10 cellular contexts compared by ENCODE assay signal in the genomic region with DNA sequence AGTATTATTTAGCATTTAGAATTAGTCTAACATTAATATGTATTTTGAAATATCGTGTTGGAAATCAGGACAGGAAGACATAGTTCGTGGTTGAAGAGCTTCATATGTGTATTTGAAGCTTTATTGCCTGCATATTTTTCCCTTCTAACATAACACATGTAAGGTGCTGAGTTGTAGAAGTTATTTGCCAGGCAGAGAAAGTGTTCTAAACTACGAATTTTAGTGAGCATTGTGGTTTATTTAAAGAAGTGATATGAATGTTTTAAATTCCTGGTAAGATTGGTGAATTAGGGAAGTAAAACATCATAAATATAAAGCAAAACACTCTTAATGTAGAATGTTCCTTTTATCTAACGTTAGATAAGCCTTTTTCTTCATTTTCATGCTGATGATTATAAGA. TPM values are rescaled to one million over a fixed set of nuclear protein-coding genes. Genes with fewer than 3 reads are reported as not detected.
DNase-seq lines count a peak whose midpoint lies in the region; ATAC-seq and TF ChIP-seq lines count a peak whose summit lies in the region.
"Had no signal": no experiment of that assay in that cellular context is flagged by ENCODE, and none has a peak within 500 bp of the region (broad histone marks: within the 10 kb centered on the region; RNA-seq: fewer than 3 reads in every experiment).

No MANE protein-coding gene starts in this region.

- ATAC-seq in natural killer cell (no peak), GM19023 (IDR thresholded peaks at IDR 0.05; ENCODE audit: unreplicated experiment) (no peak)

- no peak for TF ChIP-seq CTCF in HFF-Myc (IDR thresholded peaks at IDR 0.05; ENCODE audit: low read depth, low read length, missing control alignments)
- TF ChIP-seq CTCF in ascending aorta (IDR thresholded peaks at IDR 0.05) = no peak
- no peak for TF ChIP-seq CTCF in natural killer cell (IDR thresholded peaks at IDR 0.05)

- H3K9ac ChIP-seq in BLaER1 treated with 17β-estradiol and CSF1 and Interleukin-3, amounts not matched to agents 10 nM and 100 nM = peak overlapping the region; percentile 92 to 99 (median 94)

- intact Hi-C loops in ascending aorta (cut with DNase I) (loop anchor here (10.0 kb wide), 1 partner anchor 158 kb away; the partner anchor contains the start of gene TBK1), natural killer cell (cut with micrococcal nuclease) (loop anchor here (5.0 kb wide), 2 partner anchors 66 to 69 kb away; no protein-coding TSS in a partner anchor)

- DNase-seq in HFF-Myc (ENCODE audit: extremely low read depth, low read depth) (no peak), ascending aorta (ENCODE audit: low spot score in 2 of 2) (no peak), natural killer cell (no peak), EL (no peak), NCI-H510A treated with DMSO at 0.1 percent for 48 hours (lab: John Stamatoyannopoulos, UW) (no peak), H7 (no peak)
- DNase-seq: NCI-H187 treated with DMSO at 0.1 percent for 48 hours, SHP77 treated with DMSO at 0.1 percent for 48 hours had no signal

- H3K36me3 Mint-ChIP-seq in natural killer cell = no peaks in the 10 kb centered on the region

- peaks cover 24 to 59% (median 44%) of the 10 kb centered on the region in 11 experiments; a peak in 21 of 22 replicates for H3K36me3 ChIP-seq in BLaER1 treated with 17β-estradiol and CSF1 and Interleukin-3, amounts not matched to agents 10 nM and 100 nM
- H3K36me3 ChIP-seq in ascending aorta = peaks cover 0 to 4% of the 10 kb centered on the region in 2 donors
- no peaks in the 10 kb centered on the region for H3K36me3 ChIP-seq in H7 (replicated peaks; ENCODE audit: control insufficient read depth, insufficient read depth, low read length)

- H3K9me3 Mint-ChIP-seq in natural killer cell = no peaks in the 10 kb centered on the region

- H4K20me1 ChIP-seq in BLaER1 treated with 17β-estradiol and CSF1 and Interleukin-3, amounts not matched to agents 10 nM and 100 nM = peaks cover 9 to 52% (median 41%) of the 10 kb centered on the region in 11 experiments; a peak in 16 of 22 replicates

- peak overlapping the region; percentile 84 to 100 (median 97) for H3K27ac ChIP-seq in BLaER1 treated with 17β-estradiol and CSF1 and Interleukin-3, amounts not matched to agents 10 nM and 100 nM
- H3K27ac ChIP-seq in ascending aorta = peak overlapping the region; percentile 93 to 95

- no peaks in the 10 kb centered on the region; a peak in 1 of 22 replicates for H3K9me3 ChIP-seq in BLaER1 treated with 17β-estradiol and CSF1 and Interleukin-3, amounts not matched to agents 10 nM and 100 nM (replicated peaks in 1 of 11)
- no peaks in the 10 kb centered on the region for H3K9me3 ChIP-seq in ascending aorta

- H3K4me2 ChIP-seq in BLaER1 treated with 17β-estradiol and CSF1 and Interleukin-3, amounts not matched to agents 10 nM and 100 nM = peak overlapping the region; percentile 83 to 95 (median 89)

- H3K4me3 ChIP-seq in BLaER1 treated with 17β-estradiol and CSF1 and Interleukin-3, amounts not matched to agents 10 nM and 100 nM = peak overlapping the region; percentile 81 to 99 (median 88); a peak in 19 of 20 replicates
- peak overlapping the region; percentile 85 for H3K4me3 ChIP-seq in HFF-Myc (replicated peaks; ENCODE audit: low read depth, low read length)
- H3K4me3 ChIP-seq in ascending aorta = peak overlapping the region; percentile 91 to 94
- H3K4me3 ChIP-seq in H7 (ENCODE audit: insufficient read depth, low read depth, low read length) = no peak overlapping the region

- peak overlapping the region; percentile 90 to 97 for H3K27ac Mint-ChIP-seq in natural killer cell

- H3K4me3 Mint-ChIP-seq in natural killer cell = peak overlapping the region; percentile 98

- no peaks in the 10 kb centered on the region for H3K27me3 Mint-ChIP-seq in natural killer cell (ENCODE audit: low read depth in 2 of 2)

- peaks cover 58 to 65% of the 10 kb centered on the region in 2 donors for H3K4me1 Mint-ChIP-seq in natural killer cell

- H3K27me3 ChIP-seq in BLaER1 treated with 17β-estradiol and CSF1 and Interleukin-3, amounts not matched to agents 10 nM and 100 nM = no peaks in the 10 kb centered on the region
- H3K27me3 ChIP-seq in ascending aorta (no peaks in the 10 kb centered on the region), H7 (ENCODE audit: control insufficient read depth, insufficient read depth, low read length) (no peaks in the 10 kb centered on the region)

- H3K4me1 ChIP-seq in BLaER1 treated with 17β-estradiol and CSF1 and Interleukin-3, amounts not matched to agents 10 nM and 100 nM = peaks cover 55 to 71% (median 60%) of the 10 kb centered on the region in 10 experiments
- peaks cover 12 to 39% of the 10 kb centered on the region in 2 donors for H3K4me1 ChIP-seq in ascending aorta

RNA-seq across cellular contexts. Expression of gene RASSF3, which starts 2.5 kb away (rescaled TPM):
- total RNA-seq in ascending aorta = 79.6 TPM
- total RNA-seq in natural killer cell = 100 to 1,000 TPM in 1 of 3 donors, 10 to 100 TPM in 2; 63.4 to 105 (median 80.5) TPM
- total RNA-seq in H7 (2014; rRNA removed; shearing (Covaris generic)) = 26.7 and 29.2 TPM in 2 replicates
